ENCODE assay signal across 9 cellular contexts in genomic region chr11:75344761-75345454, GRCh38. TPM values are rescaled to one million over a fixed set of nuclear protein-coding genes. Genes with fewer than 3 reads are reported as not detected.
DNase-seq lines count a peak whose midpoint lies in the region; ATAC-seq and TF ChIP-seq lines count a peak whose summit lies in the region.
"Had no signal": no experiment of that assay in that cellular context is flagged by ENCODE, and none has a peak within 500 bp of the region (broad histone marks: within the 10 kb centered on the region; RNA-seq: fewer than 3 reads in every experiment).

No MANE protein-coding gene starts in this region.

- peak overlapping the region; percentile 94 for H3K27ac ChIP-seq in left ventricle myocardium inferior (replicated peaks)
- H3K27ac ChIP-seq in WERI-Rb-1, result peak overlapping the region; percentile 25; the same call in 1 of the 2 replicates
- no peak overlapping the region for H3K27ac ChIP-seq in mesenchymal stem cell (ENCODE audit: low read length, poor library complexity, severe bottlenecking)
- H3K27ac ChIP-seq in RWPE1, result no peak overlapping the region

- H2BK5ac ChIP-seq in mesenchymal stem cell (ENCODE audit: low read depth, low read length, poor library complexity, severe bottlenecking), result no peak overlapping the region

- TF ChIP-seq CTCF in left ventricle myocardium inferior (IDR thresholded peaks at IDR 0.05; ENCODE audit: borderline replicate concordance) (no peak), WERI-Rb-1 (IDR thresholded peaks at IDR 0.05; ENCODE audit: low read depth, low read length) (no peak), RWPE1 (conservative IDR thresholded peaks at IDR 0.05; ENCODE audit: low read depth) (no peak)

- H3K27me3 ChIP-seq in left ventricle myocardium inferior (ENCODE audit: low read depth), result no peaks in the 10 kb centered on the region
- H3K27me3 ChIP-seq in WERI-Rb-1 (ENCODE audit: insufficient read depth, low read depth, severe bottlenecking), result no peaks in the 10 kb centered on the region
- H3K27me3 ChIP-seq in mesenchymal stem cell (ENCODE audit: control insufficient read depth in 1 of 2, insufficient read depth in 1 of 2, low read length in 2 of 2), result no peaks in the 10 kb centered on the region

- no peak overlapping the region for H3K9ac ChIP-seq in mesenchymal stem cell (ENCODE audit: low read length)

- peaks cover 100% of the 10 kb centered on the region for H3K4me1 ChIP-seq in left ventricle myocardium inferior
- H3K4me1 ChIP-seq in mesenchymal stem cell (ENCODE audit: control insufficient read depth, insufficient read depth, low read depth, low read length), result peaks cover 61% of the 10 kb centered on the region

- WGBS in mesenchymal stem cell, result 76% methylated on average over 11 of the region's 11 CpGs

- peak overlapping the region; percentile 71 to 84 for H3K4ac ChIP-seq in mesenchymal stem cell (ENCODE audit: low read depth in 1 of 2, low read length in 2 of 2)

- no peaks in the 10 kb centered on the region for H3K36me3 ChIP-seq in left ventricle myocardium inferior
- peaks cover 3% of the 10 kb centered on the region; the same call in 1 of the 2 replicates for H3K36me3 ChIP-seq in WERI-Rb-1
- H3K36me3 ChIP-seq in mesenchymal stem cell (ENCODE audit: control insufficient read depth in 1 of 2, insufficient read depth in 2 of 2, low read depth in 1 of 2, low read length in 2 of 2), result peaks cover 0 to 11% of the 10 kb centered on the region in 2 experiments

- ATAC-seq in Right ventricle myocardium inferior, result no peak
- ATAC-seq in HG03342 (IDR thresholded peaks at IDR 0.05; ENCODE audit: unreplicated experiment), result no peak
- no peak for ATAC-seq in GM18519 (IDR thresholded peaks at IDR 0.05; ENCODE audit: low FRiP score, unreplicated experiment)

- peak overlapping the region; percentile 90 for H4K91ac ChIP-seq in mesenchymal stem cell (ENCODE audit: low read length)

- intact Hi-C loops in left ventricle myocardium inferior (cut with micrococcal nuclease) (no loop called here), Right ventricle myocardium inferior (cut with DNase I) (no loop called here)

- peak overlapping the region; percentile 81 for H2BK120ac ChIP-seq in mesenchymal stem cell (ENCODE audit: low read depth, low read length)

- H3K14ac ChIP-seq in mesenchymal stem cell (ENCODE audit: low read length in 2 of 2), result peak overlapping the region in 1 of 2 experiments; percentile 89

- no peaks in the 10 kb centered on the region for H3K9me3 ChIP-seq in left ventricle myocardium inferior (replicated peaks)
- H3K9me3 ChIP-seq in WERI-Rb-1 (ENCODE audit: severe bottlenecking), result no peaks in the 10 kb centered on the region
- H3K9me3 ChIP-seq in mesenchymal stem cell (ENCODE audit: control insufficient read depth, low read length), result no peaks in the 10 kb centered on the region

- H3K4me2 ChIP-seq in mesenchymal stem cell (ENCODE audit: low read length, poor library complexity, severe bottlenecking), result no peak overlapping the region

- peak overlapping the region; percentile 83 for H4K8ac ChIP-seq in mesenchymal stem cell (ENCODE audit: low read length)

- H3K79me1 ChIP-seq in mesenchymal stem cell (replicated peaks; ENCODE audit: low read length, poor library complexity, severe bottlenecking), result peaks cover 24% of the 10 kb centered on the region

- H2BK12ac ChIP-seq in mesenchymal stem cell (ENCODE audit: low read length in 2 of 2), result peak overlapping the region; percentile 29 to 97

- no peak overlapping the region for H3K23ac ChIP-seq in mesenchymal stem cell (ENCODE audit: low read length in 2 of 2)

- DNase-seq in left ventricle myocardium inferior (no peak), Right ventricle myocardium inferior (ENCODE audit: missing footprints) (no peak), WERI-Rb-1 (no peak), mesenchymal stem cell (no peak), RWPE1 (ENCODE audit: low spot score) (no peak)
- DNase-seq in NK-92 treated with Interleukin-12 subunit alpha and Interleukin-12 subunit beta, amount 100 ng/mL, for 24 hours (lab: John Stamatoyannopoulos, UW), result no peak
- DNase-seq: activated naive CD4-positive, alpha-beta T cell treated with Interleukin-2 at 50 U/mL for 16 hours had no signal

- peak overlapping the region; percentile 28 for H2AK5ac ChIP-seq in mesenchymal stem cell (ENCODE audit: low read length, severe bottlenecking)

- peak overlapping the region; percentile 15 to 94 for H3K18ac ChIP-seq in mesenchymal stem cell (ENCODE audit: low read depth in 1 of 2, low read length in 2 of 2)

- no peak overlapping the region for H3K4me3 ChIP-seq in left ventricle myocardium inferior
- no peak overlapping the region for H3K4me3 ChIP-seq in WERI-Rb-1 (ENCODE audit: low read depth, low read length)
- no peak overlapping the region for H3K4me3 ChIP-seq in mesenchymal stem cell (ENCODE audit: insufficient read depth in 1 of 2, low read depth in 1 of 2, low read length in 2 of 2)

- CTCF ChIA-PET in RWPE1 (lab: Yijun Ruan, JAX), result no interaction called here

- H2AFZ ChIP-seq in mesenchymal stem cell (ENCODE audit: low read depth, low read length), result no peak overlapping the region

- H2BK15ac ChIP-seq in mesenchymal stem cell (ENCODE audit: low read depth, poor library complexity, severe bottlenecking), result peak overlapping the region; percentile 76

- POLR2A ChIA-PET in RWPE1 (lab: Yijun Ruan, JAX; ENCODE audit: low non-redundant PET), result no interaction called here

RNA-seq across cellular contexts. Expression of gene ARRB1, which starts 6.6 kb away (rescaled TPM):
- 25.9 TPM for total RNA-seq in left ventricle myocardium inferior
- total RNA-seq in Right ventricle myocardium inferior, result 30.3 TPM
- polyA plus RNA-seq in mesenchymal stem cell (2013, experiment 1 of 2), result 65.2 TPM
- polyA plus RNA-seq in mesenchymal stem cell (2013, experiment 2 of 2), result 64.4 TPM

RNA-seq across cellular contexts. Expression of gene RPS3, which starts 54.4 kb away (rescaled TPM):
- total RNA-seq in left ventricle myocardium inferior (864 TPM), Right ventricle myocardium inferior (972 TPM)
- polyA plus RNA-seq in mesenchymal stem cell (2013, experiment 1 of 2), result 4,029 TPM
- 4,151 TPM for polyA plus RNA-seq in mesenchymal stem cell (2013, experiment 2 of 2)

Comparison
In these comparisons a context has a peak if more than half of its experiments do, and no peak if none do; other contexts are left out.
1. H3K27ac ChIP-seq: peak in left ventricle myocardium inferior (single experiment) and WERI-Rb-1 (single experiment); none in mesenchymal stem cell (single experiment) and RWPE1 (single experiment).